8 cellular contexts compared by ENCODE assay signal in genomic region chr7:133081119-133081604, GRCh38. TPM values are rescaled to one million over a fixed set of nuclear protein-coding genes. Genes with fewer than 3 reads are reported as not detected.
A peak's percentile ranks its signal among the peaks of the same experiment; 100 is the strongest.
DNase-seq lines count a peak whose midpoint lies in the region; ATAC-seq, FAIRE-seq and TF ChIP-seq lines count a peak whose summit lies in the region.

No MANE protein-coding gene starts in this region.

- peak overlapping the region; percentile 90 for H2AFZ ChIP-seq in neuronal stem cell (ENCODE audit: low read length)

- TF ChIP-seq CTCF in fibroblast of pulmonary artery (IDR thresholded peaks at IDR 0.05; ENCODE audit: low read length, missing control alignments), result no peak

- no peak overlapping the region for H2BK5ac ChIP-seq in neuronal stem cell (ENCODE audit: low read length)

- H3K4me3 Mint-ChIP-seq in activated CD4-positive, alpha-beta T cell treated with anti-CD3 and anti-CD28 coated beads, Interleukin-2, amount 10 ng/mL, durations not matched to agents 24 days and 14 days, result peak overlapping the region; percentile 95

- H2AK5ac ChIP-seq in neuronal stem cell (ENCODE audit: low read depth, low read length), result peak overlapping the region; percentile 30

- no peaks in the 10 kb centered on the region for H3K27me3 ChIP-seq in neuronal stem cell (ENCODE audit: control insufficient read depth in 3 of 3, insufficient read depth in 3 of 3, low read depth in 1 of 3, low read length in 3 of 3)

- peak overlapping the region; percentile 84 for H3K4me2 ChIP-seq in neuronal stem cell (ENCODE audit: insufficient read depth, low read length, poor library complexity, severe bottlenecking)

- intact Hi-C loops in Right ventricle myocardium inferior (cut with DNase I), result no loop called here
- intact Hi-C loops in cardiac septum (cut with DNase I), result loop anchor here (10.0 kb wide), 1 partner anchor 1044 kb away; the partner anchor contains the start of gene LRGUK
- intact Hi-C loops in activated CD4-positive, alpha-beta T cell treated with anti-CD3 and anti-CD28 coated beads, Interleukin-2, amount 10 ng/mL, durations not matched to agents 24 days and 14 days (cut with micrococcal nuclease), result loop anchor here (2.0 to 5.0 kb wide), 2 partner anchors 426 to 644 kb away; no protein-coding TSS in a partner anchor

- no CpG with 5 or more reads among the region's 8 CpGs for WGBS in neuronal stem cell (ENCODE audit: extremely low coverage in 2 of 2, insufficient read length in 2 of 2, insufficient replicate concordance in 1 of 2), 2 donors

- H2BK120ac ChIP-seq in neuronal stem cell (ENCODE audit: low read depth, low read length), result no peak overlapping the region

- no peak overlapping the region for H4K91ac ChIP-seq in neuronal stem cell (ENCODE audit: low read depth, low read length, poor library complexity)

- no peak for FAIRE-seq in GM12892 (lab: Jason Lieb, UNC)

- H3K27ac Mint-ChIP-seq in activated CD4-positive, alpha-beta T cell treated with anti-CD3 and anti-CD28 coated beads, Interleukin-2, amount 10 ng/mL, durations not matched to agents 24 days and 14 days, result peak overlapping the region; percentile 87

- no peak overlapping the region for H2BK12ac ChIP-seq in neuronal stem cell (ENCODE audit: low read length)

- no peak overlapping the region for H3K27ac ChIP-seq in neuronal stem cell (replicated peaks; ENCODE audit: low read length)

- no peaks in the 10 kb centered on the region for H3K9me3 Mint-ChIP-seq in activated CD4-positive, alpha-beta T cell treated with anti-CD3 and anti-CD28 coated beads, Interleukin-2, amount 10 ng/mL, durations not matched to agents 24 days and 14 days

- no peak overlapping the region for H3K14ac ChIP-seq in neuronal stem cell (ENCODE audit: low read length)

- no peak overlapping the region for H4K8ac ChIP-seq in neuronal stem cell (ENCODE audit: low read depth, low read length)

- ATAC-seq in Right ventricle myocardium inferior, result peak; percentile 24

- H3K4me1 ChIP-seq in neuronal stem cell (ENCODE audit: control insufficient read depth in 2 of 2, insufficient read depth in 1 of 2, low read depth in 1 of 2, low read length in 2 of 2), result peaks cover 0 to 7% of the 10 kb centered on the region in 2 donors

- TF ChIP-seq POLR2A in GM12892 (IDR thresholded peaks at IDR 0.05; ENCODE audit: low read depth, low read length), result no peak

- peak overlapping the region; percentile 45 for H3K23ac ChIP-seq in neuronal stem cell (ENCODE audit: low read depth, low read length, poor library complexity)

- H3K36me3 ChIP-seq in neuronal stem cell (replicated peaks in 1 of 2; ENCODE audit: control insufficient read depth in 2 of 2, insufficient read depth in 2 of 2, low read length in 2 of 2), result peaks cover 0 to 38% of the 10 kb centered on the region in 2 donors

- peak overlapping the region; percentile 96 for H3K9ac ChIP-seq in neuronal stem cell (ENCODE audit: low read depth, low read length, poor library complexity)

- no peak overlapping the region for H2BK15ac ChIP-seq in neuronal stem cell (ENCODE audit: low read length)

- no peak overlapping the region for H3K18ac ChIP-seq in neuronal stem cell (ENCODE audit: low read length)

- peaks cover 3% of the 10 kb centered on the region for H3K36me3 Mint-ChIP-seq in activated CD4-positive, alpha-beta T cell treated with anti-CD3 and anti-CD28 coated beads, Interleukin-2, amount 10 ng/mL, durations not matched to agents 24 days and 14 days (ENCODE audit: low read depth)

- H3K4me3 ChIP-seq in fibroblast of pulmonary artery (replicated peaks; ENCODE audit: low read depth, low read length) (peak overlapping the region; percentile 92), neuronal stem cell (ENCODE audit: low read length in 2 of 2) (peak overlapping the region; percentile 87 to 89)

- H3K4ac ChIP-seq in neuronal stem cell (ENCODE audit: low read length), result no peak overlapping the region

- H3K4me1 Mint-ChIP-seq in activated CD4-positive, alpha-beta T cell treated with anti-CD3 and anti-CD28 coated beads, Interleukin-2, amount 10 ng/mL, durations not matched to agents 24 days and 14 days, result peaks cover 21% of the 10 kb centered on the region

- peaks cover 8% of the 10 kb centered on the region for H3K79me1 ChIP-seq in neuronal stem cell (ENCODE audit: low read depth, low read length)

- peaks cover 3% of the 10 kb centered on the region for H3K27me3 Mint-ChIP-seq in activated CD4-positive, alpha-beta T cell treated with anti-CD3 and anti-CD28 coated beads, Interleukin-2, amount 10 ng/mL, durations not matched to agents 24 days and 14 days

- DNase-seq in Right ventricle myocardium inferior (ENCODE audit: missing footprints) (no peak), cardiac septum (ENCODE audit: low spot score) (no peak), fibroblast of pulmonary artery (ENCODE audit: low read depth) (peak; percentile 4), neuronal stem cell (ENCODE audit: low spot score) (no peak), GM12892 (ENCODE audit: insufficient read length) (no peak), COLO668 (lab: John Stamatoyannopoulos, UW; ENCODE audit: unreplicated experiment) (no peak), NCI-H2081 treated with DMSO at 0.1 percent for 48 hours (lab: John Stamatoyannopoulos, UW) (no peak)
- DNase-seq in activated CD4-positive, alpha-beta T cell treated with anti-CD3 and anti-CD28 coated beads, Interleukin-2, amount 10 ng/mL, durations not matched to agents 24 days and 14 days, result peak; percentile 69

- no peaks in the 10 kb centered on the region for H3K9me3 ChIP-seq in neuronal stem cell (replicated peaks in 1 of 2; ENCODE audit: control insufficient read depth in 2 of 2, insufficient read depth in 1 of 2, low read depth in 1 of 2, low read length in 2 of 2)

RNA-seq across cellular contexts. Expression of gene CHCHD3, which starts 0.7 kb away (rescaled TPM):
- 169 TPM for total RNA-seq in Right ventricle myocardium inferior
- total RNA-seq in cardiac septum, result 138 TPM
- 74.5 and 76.2 TPM in 2 replicates for total RNA-seq in activated CD4-positive, alpha-beta T cell treated with anti-CD3 and anti-CD28 coated beads, Interleukin-2, amount 10 ng/mL, durations not matched to agents 24 days and 14 days
- polyA plus RNA-seq in neuronal stem cell (2013, experiment 1 of 2), result 87.8 TPM
- polyA plus RNA-seq in neuronal stem cell (2013, experiment 2 of 2), result 88.9 TPM
- 90.2 TPM for polyA plus RNA-seq in GM12892 (2012; ENCODE audit: missing spikeins)

Comparison
In these comparisons a context has a peak if more than half of its experiments do, and no peak if none do; other contexts are left out.
1. DNase-seq: peak in activated CD4-positive, alpha-beta T cell treated with anti-CD3 and anti-CD28 coated beads, Interleukin-2, amount 10 ng/mL, durations not matched to agents 24 days and 14 days (single experiment) and fibroblast of pulmonary artery (single experiment); none in Right ventricle myocardium inferior (single experiment), cardiac septum (single experiment), neuronal stem cell (single experiment), GM12892 (single experiment), COLO668 (single experiment) and NCI-H2081 treated with DMSO at 0.1 percent for 48 hours (single experiment).